21 cellular contexts compared by ENCODE assay signal in genomic region chr9:127698386-127698785, GRCh38. TPM values are rescaled to one million over a fixed set of nuclear protein-coding genes. Genes with fewer than 3 reads are reported as not detected.
DNase-seq lines count a peak whose midpoint lies in the region; ATAC-seq and TF ChIP-seq lines count a peak whose summit lies in the region.
"Had no signal": no experiment of that assay in that cellular context is flagged by ENCODE, and none has a peak within 500 bp of the region (broad histone marks: within the 10 kb centered on the region; RNA-seq: fewer than 3 reads in every experiment).

No MANE protein-coding gene starts in this region.

- H3K4me1 ChIP-seq in heart right ventricle (peaks cover 0 to 17% (median 5%) of the 10 kb centered on the region in 9 donors), ascending aorta (no peaks in the 10 kb centered on the region), neural progenitor cell (no peaks in the 10 kb centered on the region), upper lobe of left lung (peaks cover 0 to 12% (median 6%) of the 10 kb centered on the region in 4 donors)

- peaks cover 18% of the 10 kb centered on the region for H3F3A ChIP-seq in neural progenitor cell (ENCODE audit: low read depth)

- peaks cover 0 to 11% (median 0%) of the 10 kb centered on the region in 9 donors for H3K36me3 ChIP-seq in heart right ventricle
- H3K36me3 ChIP-seq in ascending aorta = no peaks in the 10 kb centered on the region
- H3K36me3 ChIP-seq in neural progenitor cell = no peaks in the 10 kb centered on the region
- no peaks in the 10 kb centered on the region for H3K36me3 ChIP-seq in upper lobe of left lung
- H3K36me3 ChIP-seq: transverse colon had no signal

- no peak overlapping the region for H3K4me2 ChIP-seq in neural progenitor cell

- TF ChIP-seq CTCF in heart right ventricle (IDR thresholded peaks at IDR 0.05) (no peak), ascending aorta (IDR thresholded peaks at IDR 0.05) (no peak), neural progenitor cell (IDR thresholded peaks at IDR 0.05) (no peak), upper lobe of left lung (IDR thresholded peaks at IDR 0.05) (no peak), mesothelial cell of epicardium (IDR thresholded peaks at IDR 0.05; ENCODE audit: unreplicated experiment) (no peak)

- no peak for TF ChIP-seq EP300 in upper lobe of left lung (IDR thresholded peaks at IDR 0.05)

- no peak overlapping the region for H3K9ac ChIP-seq in neural progenitor cell

- H3K9me3 ChIP-seq in heart right ventricle = no peaks in the 10 kb centered on the region
- H3K9me3 ChIP-seq in ascending aorta = no peaks in the 10 kb centered on the region
- no peaks in the 10 kb centered on the region for H3K9me3 ChIP-seq in neural progenitor cell (ENCODE audit: low read depth)
- no peaks in the 10 kb centered on the region for H3K9me3 ChIP-seq in upper lobe of left lung
- H3K9me3 ChIP-seq: transverse colon had no signal

- H3K36me3 Mint-ChIP-seq in neural progenitor cell = no peaks in the 10 kb centered on the region
- peaks cover 5% of the 10 kb centered on the region for H3K36me3 Mint-ChIP-seq in mesothelial cell of epicardium
- H3K36me3 Mint-ChIP-seq: activated naive CD4-positive, alpha-beta T cell treated with anti-CD3 and anti-CD28 coated beads, Interleukin-2, amount 50 U/mL, for 24 hours; IgD-negative memory B cell had no signal

- H3K4me3 ChIP-seq in heart right ventricle (no peak overlapping the region), ascending aorta (no peak overlapping the region), neural progenitor cell (no peak overlapping the region), upper lobe of left lung (no peak overlapping the region)
- H3K4me3 ChIP-seq: lung had no signal

- DNase-seq in heart right ventricle (no peak), Right ventricle myocardium superior (no peak), ascending aorta (ENCODE audit: low spot score in 2 of 2) (no peak), neural progenitor cell (ENCODE audit: low spot score) (no peak), upper lobe of left lung (no peak), T1000 (lab: John Stamatoyannopoulos, UW) (no peak), NCI-H1694 (lab: John Stamatoyannopoulos, UW) (no peak), mesothelial cell of epicardium (ENCODE audit: low spot score in 2 of 2, unreplicated experiment in 2 of 2) (no peak)
- DNase-seq: activated CD8-positive, alpha-beta T cell treated with anti-CD3 and anti-CD28 coated beads for 36 hours; activated T-cell treated with anti-CD3 and anti-CD28 coated beads, Interleukin-2, amount 50 U/mL, for 48 hours; erythroblast; GM23248; NCI-H187 treated with DMSO at 0.1 percent for 48 hours; stimulated activated CD4-positive, alpha-beta T cell treated with anti-CD3 and anti-CD28 coated beads, Interleukin-12 subunit alpha, Interleukin-12 subunit beta, amount 100 ng/mL, for 4 hours; SW 1271; transverse colon had no signal

- peak overlapping the region in 6 of 10 donors; percentile 72 to 93 (median 88) for H3K27ac ChIP-seq in heart right ventricle
- H3K27ac ChIP-seq in ascending aorta = peak overlapping the region; percentile 79 to 92
- H3K27ac ChIP-seq in neural progenitor cell = no peak overlapping the region
- peak overlapping the region; percentile 76 to 89 (median 81) for H3K27ac ChIP-seq in upper lobe of left lung

- H3K4me1 Mint-ChIP-seq in neural progenitor cell (peaks cover 3% of the 10 kb centered on the region), mesothelial cell of epicardium (peaks cover 24% of the 10 kb centered on the region)

- no peak for ATAC-seq in heart right ventricle
- no peak for ATAC-seq in Right ventricle myocardium superior (ENCODE audit: poor library complexity)
- ATAC-seq in upper lobe of left lung (ENCODE audit: low FRiP score in 2 of 2) = no peak

- no peaks in the 10 kb centered on the region for H4K20me1 ChIP-seq in neural progenitor cell (ENCODE audit: low read depth)

- H3K27me3 ChIP-seq in heart right ventricle (no peaks in the 10 kb centered on the region), ascending aorta (no peaks in the 10 kb centered on the region), neural progenitor cell (no peaks in the 10 kb centered on the region), upper lobe of left lung (no peaks in the 10 kb centered on the region)
- H3K27me3 ChIP-seq: transverse colon had no signal

- intact Hi-C loops in heart right ventricle (cut with DNase I) = loop anchor here in 1 of 10 donors (10.0 kb wide), 1 partner anchor 204 kb away; no protein-coding TSS in a partner anchor
- intact Hi-C loops in Right ventricle myocardium superior (cut with DNase I) = no loop called here
- intact Hi-C loops in ascending aorta (cut with DNase I) = no loop called here

- H3K4me3 Mint-ChIP-seq in neural progenitor cell (peak overlapping the region; percentile 37), mesothelial cell of epicardium (no peak overlapping the region)

- no peak overlapping the region for H2AFZ ChIP-seq in neural progenitor cell (replicated peaks)

- H3K79me2 ChIP-seq in neural progenitor cell (ENCODE audit: low read depth) = no peaks in the 10 kb centered on the region

- H3K9me3 Mint-ChIP-seq in neural progenitor cell = no peaks in the 10 kb centered on the region
- H3K9me3 Mint-ChIP-seq in mesothelial cell of epicardium = no peaks in the 10 kb centered on the region
- H3K9me3 Mint-ChIP-seq: activated CD8-positive, alpha-beta T cell treated with anti-CD3 and anti-CD28 coated beads for 36 hours; activated naive CD4-positive, alpha-beta T cell treated with anti-CD3 and anti-CD28 coated beads, Interleukin-2, amount 50 U/mL, for 24 hours; IgD-negative memory B cell had no signal

- H3K27me3 Mint-ChIP-seq in neural progenitor cell (ENCODE audit: insufficient read depth, low read depth) = peaks cover 5% of the 10 kb centered on the region
- no peaks in the 10 kb centered on the region for H3K27me3 Mint-ChIP-seq in mesothelial cell of epicardium (ENCODE audit: low read depth)
- H3K27me3 Mint-ChIP-seq: activated CD8-positive, alpha-beta T cell treated with anti-CD3 and anti-CD28 coated beads for 36 hours; activated naive CD4-positive, alpha-beta T cell treated with anti-CD3 and anti-CD28 coated beads, Interleukin-2, amount 50 U/mL, for 24 hours; IgD-negative memory B cell had no signal

- WGBS in heart right ventricle, 2 donors = 92 to 95% methylated on average over 5 of the region's 5 CpGs
- 93 to 97% methylated on average over 5 of the region's 5 CpGs for WGBS in upper lobe of left lung, 2 donors

- no peak for TF ChIP-seq POLR2A in upper lobe of left lung (IDR thresholded peaks at IDR 0.05)

- H3K27ac Mint-ChIP-seq in neural progenitor cell (no peak overlapping the region), mesothelial cell of epicardium (no peak overlapping the region)

RNA-seq across cellular contexts. Expression of gene CFAP157, which starts 8.4 kb away (rescaled TPM):
- total RNA-seq in heart right ventricle (under 1 TPM in 2 of 10 donors, not detected in 8; 0.10 to 0.13 TPM), Right ventricle myocardium superior (not detected), ascending aorta (not detected), neural progenitor cell (ENCODE audit: low replicate concordance) (0.31 TPM in 1 of 2 replicates, not detected in the other), upper lobe of left lung (100 to 1,000 TPM in 1 of 6 donors, 10 to 100 TPM in 4, under 1 TPM in 1; 0.77 to 125 (median 37.0) TPM), mesothelial cell of epicardium (0.34 to 0.49 TPM (median 0.41 TPM) in 3 replicates)
- polyA plus RNA-seq in heart right ventricle = under 1 TPM; 0.15 to 0.19 TPM
- total RNA-seq: Daoy, glomerular endothelial cell, GM23248, transverse colon had no signal
- polyA plus RNA-seq: IgD-negative memory B cell had no signal

RNA-seq across cellular contexts. Expression of gene PTRH1, which starts 17.1 kb away (rescaled TPM):
- total RNA-seq in heart right ventricle = 10 to 100 TPM in 8 of 10 donors, 1 to 10 TPM in 2; 8.1 to 14.1 (median 11.5) TPM
- polyA plus RNA-seq in heart right ventricle = 10 to 100 TPM; 10.8 to 47.0 TPM
- 13.3 TPM for total RNA-seq in Right ventricle myocardium superior
- total RNA-seq in ascending aorta = 5.4 TPM
- 1.3 and 5.4 TPM in 2 replicates for total RNA-seq in neural progenitor cell (ENCODE audit: low replicate concordance)
- 10 to 100 TPM in 5 of 6 donors, 1 to 10 TPM in 1; 7.4 to 33.5 (median 18.7) TPM for total RNA-seq in upper lobe of left lung
- 9.4 to 10.3 TPM (median 9.5 TPM) in 3 replicates for total RNA-seq in mesothelial cell of epicardium

RNA-seq across cellular contexts. Expression of gene TTC16, which starts 17.5 kb away (rescaled TPM):
- total RNA-seq in heart right ventricle (under 1 TPM in 9 of 10 donors, not detected in 1; 0.04 to 0.61 (median 0.32) TPM), Right ventricle myocardium superior (0.48 TPM), ascending aorta (not detected), neural progenitor cell (ENCODE audit: low replicate concordance) (not detected in 2 replicates), upper lobe of left lung (1 to 10 TPM in 5 of 6 donors, under 1 TPM in 1; 0.29 to 9.4 (median 3.1) TPM), mesothelial cell of epicardium (0.07 TPM in 1 of 3 replicates, not detected in the others)
- 1 to 10 TPM in 1 of 2 donors, under 1 TPM in 1; 0.04 to 1.4 TPM for polyA plus RNA-seq in heart right ventricle
- total RNA-seq: glomerular endothelial cell, GM23248, transverse colon had no signal
- polyA plus RNA-seq: IgD-negative memory B cell had no signal

RNA-seq across cellular contexts. Expression of gene TOR2A, which starts 36.7 kb away (rescaled TPM):
- total RNA-seq in heart right ventricle (1 to 10 TPM; 1.5 to 6.3 (median 2.2) TPM), Right ventricle myocardium superior (3.3 TPM), ascending aorta (not detected), neural progenitor cell (ENCODE audit: low replicate concordance) (5.5 and 18.3 TPM in 2 replicates), upper lobe of left lung (10 to 100 TPM; 11.4 to 27.2 (median 21.0) TPM), mesothelial cell of epicardium (14.0 to 17.3 TPM (median 15.9 TPM) in 3 replicates)
- polyA plus RNA-seq in heart right ventricle = 1 to 10 TPM; 6.9 to 7.6 TPM
